In genomic region chr17:80456465-80457235, GRCh38 we compare ENCODE assay signal across 1 cellular context.
A peak's percentile ranks its signal among the peaks of the same experiment; 100 is the strongest.
TF ChIP-seq lines count a peak whose summit lies in the region.

No MANE protein-coding gene starts in this region.

TF ChIP-seq in HepG2, 621 proteins besides CTCF, POLR2A, EP300 and RAD21:
- TF ChIP-seq MYC (CRISPR knock-in tag; IDR thresholded peaks at IDR 0.05; ENCODE audit: borderline replicate concordance) (0 out of 2 replicates have a peak, but pooled peaks have one; percentile 14), ZNF687 (CRISPR knock-in tag; IDR thresholded peaks at IDR 0.05) (peak; percentile 35), TCF7L2 (IDR thresholded peaks at IDR 0.05; ENCODE audit: low read depth, low read length) (no peak), AGO2 (optimal IDR thresholded peaks at IDR 0.05; ENCODE audit: low read depth, low read length) (peak; percentile 14), SSRP1 (CRISPR knock-in tag; IDR thresholded peaks at IDR 0.05) (no peak)
